In genomic region chr12:93802293-93802692, GRCh38 we compare ENCODE assay signal across 18 cellular contexts.
DNase-seq lines count a peak whose midpoint lies in the region; ATAC-seq and TF ChIP-seq lines count a peak whose summit lies in the region.
"Had no signal": no experiment of that assay in that cellular context is flagged by ENCODE, and none has a peak within 500 bp of the region (broad histone marks: within the 10 kb centered on the region; RNA-seq: fewer than 3 reads in every experiment).

No MANE protein-coding gene starts in this region.

- peaks cover 0 to 2% of the 10 kb centered on the region in 2 donors for H3K4me1 Mint-ChIP-seq in stimulated activated naive B cell treated with anti-CD40 and anti-IgM and Interleukin-4, amounts not matched to agents 10 μg/mL and 1 μg/mL and 100 μg/mL, for 72 hours

- ATAC-seq in RWPE2 (ENCODE audit: low read depth) (no peak), GM21423 (IDR thresholded peaks at IDR 0.05; ENCODE audit: unreplicated experiment) (no peak)
- ATAC-seq in stimulated activated naive B cell treated with anti-CD40 and anti-IgM and Interleukin-4, amounts not matched to agents 10 μg/mL and 1 μg/mL and 100 μg/mL, for 72 hours (replicated peaks): no peak
- ATAC-seq: naive thymus-derived CD4-positive, alpha-beta T cell; stimulated activated naive CD8-positive, alpha-beta T cell treated with anti-CD3 and anti-CD28 coated beads, Interleukin-15, amount 100 ng/mL, for 72 hours had no signal

- H3K27me3 ChIP-seq in RWPE2 (ENCODE audit: insufficient read depth, poor library complexity, severe bottlenecking) (no peaks in the 10 kb centered on the region), right atrium auricular region (no peaks in the 10 kb centered on the region), skeletal muscle tissue (ENCODE audit: control insufficient read depth in 3 of 3, insufficient read depth in 3 of 3, low read length in 3 of 3) (no peaks in the 10 kb centered on the region)
- H3K27me3 ChIP-seq: ascending aorta, colonic mucosa had no signal

- peaks cover 5 to 11% of the 10 kb centered on the region in 2 donors for H3K9me3 Mint-ChIP-seq in stimulated activated naive B cell treated with anti-CD40 and anti-IgM and Interleukin-4, amounts not matched to agents 10 μg/mL and 1 μg/mL and 100 μg/mL, for 72 hours
- H3K9me3 Mint-ChIP-seq: activated CD4-positive, alpha-beta T cell treated with anti-CD3 and anti-CD28 coated beads, Interleukin-2, amount 10 ng/mL, durations not matched to agents 24 days and 14 days; naive thymus-derived CD4-positive, alpha-beta T cell had no signal

- H3K36me3 ChIP-seq in RWPE2 (ENCODE audit: low read depth): no peaks in the 10 kb centered on the region
- H3K36me3 ChIP-seq in right atrium auricular region: no peaks in the 10 kb centered on the region
- no peaks in the 10 kb centered on the region for H3K36me3 ChIP-seq in skeletal muscle tissue (ENCODE audit: control insufficient read depth in 3 of 3, insufficient read depth in 3 of 3, low read length in 3 of 3)
- H3K36me3 ChIP-seq: ascending aorta, colonic mucosa had no signal

- H3K9ac ChIP-seq in skeletal muscle tissue (ENCODE audit: low read depth in 1 of 3, low read length in 3 of 3): no peak overlapping the region

- H3K4me3 ChIP-seq in RWPE2 (ENCODE audit: severe bottlenecking) (no peak overlapping the region), right atrium auricular region (no peak overlapping the region), skeletal muscle tissue (ENCODE audit: low read length in 3 of 3) (no peak overlapping the region)
- H3K4me3 ChIP-seq: colonic mucosa had no signal

- H3K27ac ChIP-seq in RWPE2 (ENCODE audit: poor library complexity, severe bottlenecking): peak overlapping the region; percentile 79
- H3K27ac ChIP-seq in right atrium auricular region: peak overlapping the region; percentile 65 to 73
- peak overlapping the region; percentile 75 for H3K27ac ChIP-seq in skeletal muscle tissue (ENCODE audit: low read depth, low read length)

- peaks cover 5 to 7% of the 10 kb centered on the region in 2 donors for H3K36me3 Mint-ChIP-seq in stimulated activated naive B cell treated with anti-CD40 and anti-IgM and Interleukin-4, amounts not matched to agents 10 μg/mL and 1 μg/mL and 100 μg/mL, for 72 hours

- H3K4me3 Mint-ChIP-seq in stimulated activated naive B cell treated with anti-CD40 and anti-IgM and Interleukin-4, amounts not matched to agents 10 μg/mL and 1 μg/mL and 100 μg/mL, for 72 hours: no peak overlapping the region
- H3K4me3 Mint-ChIP-seq: activated CD4-positive, alpha-beta T cell treated with anti-CD3 and anti-CD28 coated beads, Interleukin-2, amount 10 ng/mL, durations not matched to agents 24 days and 14 days; naive thymus-derived CD4-positive, alpha-beta T cell; stimulated activated naive CD8-positive, alpha-beta T cell treated with anti-CD3 and anti-CD28 coated beads, Interleukin-15, amount 100 ng/mL, for 72 hours had no signal

- no peaks in the 10 kb centered on the region for H3K9me3 ChIP-seq in RWPE2 (ENCODE audit: severe bottlenecking)
- H3K9me3 ChIP-seq in right atrium auricular region: no peaks in the 10 kb centered on the region
- no peaks in the 10 kb centered on the region for H3K9me3 ChIP-seq in skeletal muscle tissue (ENCODE audit: control insufficient read depth in 3 of 3, low read length in 3 of 3)
- H3K9me3 ChIP-seq: ascending aorta, colonic mucosa had no signal

- no peaks in the 10 kb centered on the region for H3K27me3 Mint-ChIP-seq in stimulated activated naive B cell treated with anti-CD40 and anti-IgM and Interleukin-4, amounts not matched to agents 10 μg/mL and 1 μg/mL and 100 μg/mL, for 72 hours
- H3K27me3 Mint-ChIP-seq: activated CD4-positive, alpha-beta T cell treated with anti-CD3 and anti-CD28 coated beads, Interleukin-2, amount 10 ng/mL, durations not matched to agents 24 days and 14 days; naive thymus-derived CD4-positive, alpha-beta T cell; stimulated activated naive CD8-positive, alpha-beta T cell treated with anti-CD3 and anti-CD28 coated beads, Interleukin-15, amount 100 ng/mL, for 72 hours had no signal

- peak; percentile 35 for DNase-seq in EL
- DNase-seq in RWPE2 (ENCODE audit: low spot score): no peak
- no peak for DNase-seq in right atrium auricular region (ENCODE audit: low spot score)
- DNase-seq in NOMO-1 treated with dmso at 0.1 percent for 144 hours (lab: John Stamatoyannopoulos, UW; ENCODE audit: unreplicated experiment): no peak
- no peak for DNase-seq in stimulated activated naive B cell treated with anti-CD40 and anti-IgM and Interleukin-4, amounts not matched to agents 10 μg/mL and 1 μg/mL and 100 μg/mL, for 72 hours
- no peak for DNase-seq in AG20443 (ENCODE audit: low spot score)
- DNase-seq: activated CD4-positive, alpha-beta T cell treated with anti-CD3 and anti-CD28 coated beads, Interleukin-2, amount 10 ng/mL, durations not matched to agents 24 days and 14 days; activated naive CD4-positive, alpha-beta T cell treated with Interleukin-2 at 50 U/mL for 16 hours; activated T-cell treated with anti-CD3 and anti-CD28 coated beads for 4 hours; colonic mucosa; foreskin melanocyte; naive thymus-derived CD4-positive, alpha-beta T cell; NCI-H1930; NCI-H526 treated with DMSO at 0.1 percent for 48 hours; stimulated activated naive CD8-positive, alpha-beta T cell treated with anti-CD3 and anti-CD28 coated beads, Interleukin-15, amount 100 ng/mL, for 72 hours had no signal

- peaks cover 41% of the 10 kb centered on the region for H3K4me1 ChIP-seq in RWPE2 (ENCODE audit: insufficient read depth, poor library complexity, severe bottlenecking)
- H3K4me1 ChIP-seq in right atrium auricular region: peaks cover 0 to 28% of the 10 kb centered on the region in 2 donors
- peaks cover 14 to 38% (median 21%) of the 10 kb centered on the region in 3 donors for H3K4me1 ChIP-seq in skeletal muscle tissue (ENCODE audit: control insufficient read depth in 3 of 3, insufficient read depth in 3 of 3, low read length in 3 of 3)
- H3K4me1 ChIP-seq: colonic mucosa had no signal

- no peak overlapping the region for H3K27ac Mint-ChIP-seq in stimulated activated naive B cell treated with anti-CD40 and anti-IgM and Interleukin-4, amounts not matched to agents 10 μg/mL and 1 μg/mL and 100 μg/mL, for 72 hours
- H3K27ac Mint-ChIP-seq: activated CD4-positive, alpha-beta T cell treated with anti-CD3 and anti-CD28 coated beads, Interleukin-2, amount 10 ng/mL, durations not matched to agents 24 days and 14 days; naive thymus-derived CD4-positive, alpha-beta T cell had no signal

- TF ChIP-seq CTCF in RWPE2 (IDR thresholded peaks at IDR 0.05; ENCODE audit: poor library complexity, severe bottlenecking) (no peak), right atrium auricular region (IDR thresholded peaks at IDR 0.05) (no peak)
